Comparison of ENCODE assay signal across 9 cellular contexts in genomic region chr13:30865131-30866009, GRCh38. TPM values are rescaled to one million over a fixed set of nuclear protein-coding genes. Genes with fewer than 3 reads are reported as not detected.
DNase-seq lines count a peak whose midpoint lies in the region; ATAC-seq, FAIRE-seq and TF ChIP-seq lines count a peak whose summit lies in the region.
"Had no signal": no experiment of that assay in that cellular context is flagged by ENCODE, and none has a peak within 500 bp of the region (broad histone marks: within the 10 kb centered on the region; RNA-seq: fewer than 3 reads in every experiment).

No MANE protein-coding gene starts in this region.

- ATAC-seq in GM21723 (IDR thresholded peaks at IDR 0.05; ENCODE audit: unreplicated experiment) (peak; percentile 88), omental fat pad (ENCODE audit: low FRiP score) (peak; percentile 32)

- H3K9me3 ChIP-seq in Loucy (ENCODE audit: insufficient read depth, low read depth, low read length): no peaks in the 10 kb centered on the region
- H3K9me3 ChIP-seq in thymus (ENCODE audit: control insufficient read depth): no peaks in the 10 kb centered on the region

- H3K9ac ChIP-seq in Loucy (ENCODE audit: low read depth, low read length, poor library complexity, severe bottlenecking): peak overlapping the region; percentile 8

- H3K27ac Mint-ChIP-seq in glutamatergic neuron (ENCODE audit: unreplicated experiment): peak overlapping the region; percentile 99

- no peaks in the 10 kb centered on the region for H4K20me1 ChIP-seq in Loucy (ENCODE audit: insufficient read depth, low read length, poor library complexity, severe bottlenecking)

- H3K4me3 ChIP-seq in Loucy (ENCODE audit: low read length, poor library complexity, severe bottlenecking) (no peak overlapping the region), thymus (ENCODE audit: low read length) (no peak overlapping the region)

- WGBS in thymus: 52% methylated on average over 17 of the region's 17 CpGs

- H3K27ac ChIP-seq in thymus (ENCODE audit: low read depth): peak overlapping the region; percentile 15

- TF ChIP-seq CTCF in D721Med (IDR thresholded peaks at IDR 0.05; ENCODE audit: insufficient read depth, missing control alignments) (peak; percentile 89), Loucy (conservative IDR thresholded peaks at IDR 0.05; ENCODE audit: low read length) (peak; percentile 98), glutamatergic neuron (IDR thresholded peaks at IDR 0.05; ENCODE audit: partially characterized antibody, unreplicated experiment) (peak; percentile 92), omental fat pad (IDR thresholded peaks at IDR 0.05) (peak in 1 of 3 donors; percentile 71)

- peak; percentile 71 for DNase-seq in D721Med (ENCODE audit: insufficient read length, low spot score)
- peak; percentile 77 for DNase-seq in SIG-M5 treated with dmso at 0.1 percent for 504 hours (lab: John Stamatoyannopoulos, UW; ENCODE audit: unreplicated experiment)
- DNase-seq in activated naive CD4-positive, alpha-beta T cell treated with anti-CD3 and anti-CD28 coated beads, Interleukin-2, amount 50 U/mL, for 16 hours: peak; percentile 50
- peak; percentile 80 for DNase-seq in glutamatergic neuron
- DNase-seq in omental fat pad (ENCODE audit: low spot score): no peak

- peak overlapping the region; percentile 64 for H3K4me3 Mint-ChIP-seq in glutamatergic neuron (ENCODE audit: unreplicated experiment)
- H3K4me3 Mint-ChIP-seq: central memory CD8-positive, alpha-beta T cell had no signal

- no peaks in the 10 kb centered on the region for H3K27me3 ChIP-seq in Loucy (ENCODE audit: insufficient read depth, low read length, poor library complexity, severe bottlenecking)
- H3K27me3 ChIP-seq in thymus (ENCODE audit: control insufficient read depth, insufficient read depth): no peaks in the 10 kb centered on the region

- peaks cover 5% of the 10 kb centered on the region for H3K36me3 Mint-ChIP-seq in glutamatergic neuron (ENCODE audit: unreplicated experiment)

- peaks cover 5% of the 10 kb centered on the region for H3K4me1 ChIP-seq in Loucy (ENCODE audit: insufficient read depth, low read length, poor library complexity, severe bottlenecking)
- H3K4me1 ChIP-seq in thymus (ENCODE audit: control insufficient read depth, insufficient read depth, low read length): no peaks in the 10 kb centered on the region

- no peaks in the 10 kb centered on the region for H3K79me2 ChIP-seq in Loucy (ENCODE audit: insufficient read depth, low read length)

- H3K9me2 ChIP-seq in Loucy (replicated peaks; ENCODE audit: low read depth, low read length): no peaks in the 10 kb centered on the region

- peak overlapping the region; percentile 83 for H2AFZ ChIP-seq in Loucy (ENCODE audit: low read length)

- no peak for FAIRE-seq in D721Med (lab: Jason Lieb, UNC)

- peaks cover 13% of the 10 kb centered on the region for H3K9me3 Mint-ChIP-seq in glutamatergic neuron (ENCODE audit: unreplicated experiment)
- H3K9me3 Mint-ChIP-seq: central memory CD8-positive, alpha-beta T cell had no signal

- H3K36me3 ChIP-seq in Loucy (ENCODE audit: insufficient read depth, low read length) (no peaks in the 10 kb centered on the region), thymus (ENCODE audit: control insufficient read depth, insufficient read depth) (no peaks in the 10 kb centered on the region)

- no peaks in the 10 kb centered on the region for H3F3A ChIP-seq in Loucy (ENCODE audit: low read depth)

- peaks cover 53% of the 10 kb centered on the region for H3K4me1 Mint-ChIP-seq in glutamatergic neuron (ENCODE audit: low read depth, unreplicated experiment)

- H3K27me3 Mint-ChIP-seq in glutamatergic neuron (ENCODE audit: unreplicated experiment): peaks cover 3% of the 10 kb centered on the region

- H3K4me2 ChIP-seq in Loucy (ENCODE audit: low read depth, low read length, poor library complexity, severe bottlenecking): no peak overlapping the region

RNA-seq across cellular contexts. Expression of gene MEDAG, which starts 40.7 kb away (rescaled TPM):
- 0.51 TPM for total RNA-seq in glutamatergic neuron (ENCODE audit: unreplicated experiment)
- 100 to 1,000 TPM; 113 to 601 (median 377) TPM for total RNA-seq in omental fat pad
- polyA plus RNA-seq in thymus: 18.7 TPM

Comparison
In these comparisons a context has a peak if more than half of its experiments do, and no peak if none do; other contexts are left out.
1. RNA of gene MEDAG, which starts 40.7 kb away (total RNA-seq): 113 to 601 TPM in omental fat pad; 0.51 TPM in glutamatergic neuron (single experiment); every median in the first group is over 10 times any median in the second.